Comparison of ENCODE assay signal across 8 cellular contexts in the genomic region with DNA sequence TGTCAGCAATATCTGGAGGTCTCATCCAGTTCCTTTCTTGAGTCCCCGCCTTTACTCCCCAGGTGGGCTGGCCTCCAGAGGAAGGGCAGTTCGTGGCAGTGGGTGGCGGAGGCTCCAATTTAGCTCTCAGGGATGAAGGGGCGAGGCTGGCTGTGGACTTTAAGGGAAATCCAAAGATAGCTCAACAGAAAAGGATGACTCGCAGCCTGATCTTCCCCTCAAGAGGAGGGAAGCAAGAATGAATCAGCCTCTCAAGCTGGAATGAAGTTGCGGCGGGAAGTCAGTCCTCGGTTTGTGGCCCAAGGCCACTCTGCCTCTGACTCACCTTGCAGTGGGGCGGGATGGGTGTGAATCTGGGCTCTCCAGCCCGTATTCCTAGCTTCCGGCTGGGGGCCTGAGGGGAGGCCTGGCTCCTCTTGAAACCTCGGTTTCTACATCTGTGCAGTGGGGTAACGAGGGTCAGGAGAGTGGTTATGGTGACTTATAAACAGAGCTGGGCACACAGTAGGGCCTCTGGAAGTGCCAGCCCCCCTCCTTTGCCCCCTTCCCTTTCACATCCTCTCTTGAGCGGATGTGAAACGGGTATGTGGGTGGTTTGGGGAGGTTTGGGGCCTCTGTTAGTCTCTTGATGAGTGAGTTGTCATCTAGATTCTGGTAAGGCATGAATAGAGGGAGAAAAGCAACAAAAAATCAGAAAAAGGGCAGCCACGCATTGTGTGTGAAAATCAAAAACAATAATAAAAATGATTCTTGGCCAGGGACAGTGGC. TPM values are rescaled to one million over a fixed set of nuclear protein-coding genes. Genes with fewer than 3 reads are reported as not detected.
DNase-seq lines count a peak whose midpoint lies in the region; ATAC-seq and TF ChIP-seq lines count a peak whose summit lies in the region.

No MANE protein-coding gene starts in this region.

- DNase-seq in GM23338 (ENCODE audit: low spot score) (no peak), MG63 (peak; percentile 99), sciatic nerve (ENCODE audit: low spot score) (no peak), superior temporal gyrus (ENCODE audit: extremely low spot score) (no peak), OCI-M1 (lab: John Stamatoyannopoulos, UW) (no peak)
- peak; percentile 29 to 49 for DNase-seq in activated CD8-positive, alpha-beta memory T cell treated with anti-CD3 and anti-CD28 coated beads for 1 hour (ENCODE audit: extremely low read depth in 1 of 2, low read depth in 1 of 2)

- H3K4me2 ChIP-seq in GM23338, result no peak overlapping the region

- no peak for TF ChIP-seq CTCF in GM23338 (conservative IDR thresholded peaks at IDR 0.05; ENCODE audit: low read depth in 2 of 2)

- H2AFZ ChIP-seq in GM23338, result peak overlapping the region; percentile 43; the same call in 1 of the 2 replicates

- no peaks in the 10 kb centered on the region for H3K79me2 ChIP-seq in GM23338 (replicated peaks; ENCODE audit: insufficient read depth)

- H3K36me3 Mint-ChIP-seq in GM23338 (ENCODE audit: low read depth), result no peaks in the 10 kb centered on the region

- intact Hi-C loops in sciatic nerve (cut with DNase I), result no loop called here

- no peak overlapping the region for H3K27ac Mint-ChIP-seq in GM23338

- H3K9me3 ChIP-seq in ES-I3 (ENCODE audit: control insufficient read depth, insufficient read depth, low read length), result no peaks in the 10 kb centered on the region
- no peaks in the 10 kb centered on the region for H3K9me3 ChIP-seq in MG63

- no peaks in the 10 kb centered on the region for H3F3A ChIP-seq in GM23338 (replicated peaks; ENCODE audit: low read depth)

- H3K9me2 ChIP-seq in GM23338 (ENCODE audit: insufficient read depth), result no peaks in the 10 kb centered on the region

- no peaks in the 10 kb centered on the region for H3K36me3 ChIP-seq in ES-I3 (ENCODE audit: insufficient read depth, low read length)
- H3K36me3 ChIP-seq in GM23338 (ENCODE audit: insufficient read depth), result no peaks in the 10 kb centered on the region
- H3K36me3 ChIP-seq in MG63, result no peaks in the 10 kb centered on the region

- H3K4me1 Mint-ChIP-seq in GM23338, result peaks cover 13% of the 10 kb centered on the region; the same call in 1 of the 3 replicates

- H4K20me1 ChIP-seq in GM23338 (replicated peaks; ENCODE audit: insufficient read depth), result no peaks in the 10 kb centered on the region

- peaks cover 17% of the 10 kb centered on the region for H3K27me3 Mint-ChIP-seq in GM23338 (ENCODE audit: insufficient read depth, low read depth, poor library complexity)

- H3K9me3 Mint-ChIP-seq in GM23338, result no peaks in the 10 kb centered on the region

- ATAC-seq in GM23338, result no peak
- ATAC-seq in esophagus mucosa, result peak; percentile 85
- ATAC-seq in sciatic nerve, result peak; percentile 80

- H3K27me3 ChIP-seq in GM23338 (ENCODE audit: insufficient read depth) (no peaks in the 10 kb centered on the region), MG63 (no peaks in the 10 kb centered on the region)

- H3K4me3 ChIP-seq in GM23338 (no peak overlapping the region), MG63 (no peak overlapping the region)

- H3K4me1 ChIP-seq in ES-I3 (ENCODE audit: insufficient read depth, low read length) (peaks cover 24% of the 10 kb centered on the region; the same call in 1 of the 2 replicates), GM23338 (ENCODE audit: insufficient read depth) (no peaks in the 10 kb centered on the region)

- no peak overlapping the region for H3K27ac ChIP-seq in GM23338 (ENCODE audit: low read depth)

- H3K9ac ChIP-seq in ES-I3 (ENCODE audit: low read depth, low read length), result peak overlapping the region; percentile 1; the same call in 1 of the 2 replicates

- H3K4me3 Mint-ChIP-seq in GM23338, result no peak overlapping the region

TF ChIP-seq in GM23338, 12 proteins besides CTCF, POLR2A, EP300 and RAD21:
- TF ChIP-seq, protein P1, sequence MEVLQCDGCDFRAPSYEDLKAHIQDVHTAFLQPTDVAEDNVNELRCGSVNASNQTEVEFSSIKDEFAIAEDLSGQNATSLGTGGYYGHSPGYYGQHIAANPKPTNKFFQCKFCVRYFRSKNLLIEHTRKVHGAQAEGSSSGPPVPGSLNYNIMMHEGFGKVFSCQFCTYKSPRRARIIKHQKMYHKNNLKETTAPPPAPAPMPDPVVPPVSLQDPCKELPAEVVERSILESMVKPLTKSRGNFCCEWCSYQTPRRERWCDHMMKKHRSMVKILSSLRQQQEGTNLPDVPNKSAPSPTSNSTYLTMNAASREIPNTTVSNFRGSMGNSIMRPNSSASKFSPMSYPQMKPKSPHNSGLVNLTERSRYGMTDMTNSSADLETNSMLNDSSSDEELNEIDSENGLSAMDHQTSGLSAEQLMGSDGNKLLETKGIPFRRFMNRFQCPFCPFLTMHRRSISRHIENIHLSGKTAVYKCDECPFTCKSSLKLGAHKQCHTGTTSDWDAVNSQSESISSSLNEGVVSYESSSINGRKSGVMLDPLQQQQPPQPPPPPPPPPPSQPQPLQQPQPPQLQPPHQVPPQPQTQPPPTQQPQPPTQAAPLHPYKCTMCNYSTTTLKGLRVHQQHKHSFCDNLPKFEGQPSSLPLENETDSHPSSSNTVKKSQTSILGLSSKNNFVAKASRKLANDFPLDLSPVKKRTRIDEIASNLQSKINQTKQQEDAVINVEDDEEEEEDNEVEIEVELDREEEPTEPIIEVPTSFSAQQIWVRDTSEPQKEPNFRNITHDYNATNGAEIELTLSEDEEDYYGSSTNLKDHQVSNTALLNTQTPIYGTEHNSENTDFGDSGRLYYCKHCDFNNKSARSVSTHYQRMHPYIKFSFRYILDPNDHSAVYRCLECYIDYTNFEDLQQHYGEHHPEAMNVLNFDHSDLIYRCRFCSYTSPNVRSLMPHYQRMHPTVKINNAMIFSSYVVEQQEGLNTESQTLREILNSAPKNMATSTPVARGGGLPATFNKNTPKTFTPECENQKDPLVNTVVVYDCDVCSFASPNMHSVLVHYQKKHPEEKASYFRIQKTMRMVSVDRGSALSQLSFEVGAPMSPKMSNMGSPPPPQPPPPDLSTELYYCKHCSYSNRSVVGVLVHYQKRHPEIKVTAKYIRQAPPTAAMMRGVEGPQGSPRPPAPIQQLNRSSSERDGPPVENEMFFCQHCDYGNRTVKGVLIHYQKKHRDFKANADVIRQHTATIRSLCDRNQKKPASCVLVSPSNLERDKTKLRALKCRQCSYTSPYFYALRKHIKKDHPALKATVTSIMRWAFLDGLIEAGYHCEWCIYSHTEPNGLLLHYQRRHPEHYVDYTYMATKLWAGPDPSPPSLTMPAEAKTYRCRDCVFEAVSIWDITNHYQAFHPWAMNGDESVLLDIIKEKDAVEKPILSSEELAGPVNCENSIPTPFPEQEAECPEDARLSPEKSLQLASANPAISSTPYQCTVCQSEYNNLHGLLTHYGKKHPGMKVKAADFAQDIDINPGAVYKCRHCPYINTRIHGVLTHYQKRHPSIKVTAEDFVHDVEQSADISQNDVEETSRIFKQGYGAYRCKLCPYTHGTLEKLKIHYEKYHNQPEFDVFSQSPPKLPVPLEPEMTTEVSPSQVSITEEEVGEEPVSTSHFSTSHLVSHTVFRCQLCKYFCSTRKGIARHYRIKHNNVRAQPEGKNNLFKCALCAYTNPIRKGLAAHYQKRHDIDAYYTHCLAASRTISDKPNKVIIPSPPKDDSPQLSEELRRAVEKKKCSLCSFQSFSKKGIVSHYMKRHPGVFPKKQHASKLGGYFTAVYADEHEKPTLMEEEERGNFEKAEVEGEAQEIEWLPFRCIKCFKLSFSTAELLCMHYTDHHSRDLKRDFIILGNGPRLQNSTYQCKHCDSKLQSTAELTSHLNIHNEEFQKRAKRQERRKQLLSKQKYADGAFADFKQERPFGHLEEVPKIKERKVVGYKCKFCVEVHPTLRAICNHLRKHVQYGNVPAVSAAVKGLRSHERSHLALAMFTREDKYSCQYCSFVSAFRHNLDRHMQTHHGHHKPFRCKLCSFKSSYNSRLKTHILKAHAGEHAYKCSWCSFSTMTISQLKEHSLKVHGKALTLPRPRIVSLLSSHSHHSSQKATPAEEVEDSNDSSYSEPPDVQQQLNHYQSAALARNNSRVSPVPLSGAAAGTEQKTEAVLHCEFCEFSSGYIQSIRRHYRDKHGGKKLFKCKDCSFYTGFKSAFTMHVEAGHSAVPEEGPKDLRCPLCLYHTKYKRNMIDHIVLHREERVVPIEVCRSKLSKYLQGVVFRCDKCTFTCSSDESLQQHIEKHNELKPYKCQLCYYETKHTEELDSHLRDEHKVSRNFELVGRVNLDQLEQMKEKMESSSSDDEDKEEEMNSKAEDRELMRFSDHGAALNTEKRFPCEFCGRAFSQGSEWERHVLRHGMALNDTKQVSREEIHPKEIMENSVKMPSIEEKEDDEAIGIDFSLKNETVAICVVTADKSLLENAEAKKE (CRISPR knock-in tag; IDR thresholded peaks at IDR 0.05), result no peak
- TF ChIP-seq, protein P2, sequence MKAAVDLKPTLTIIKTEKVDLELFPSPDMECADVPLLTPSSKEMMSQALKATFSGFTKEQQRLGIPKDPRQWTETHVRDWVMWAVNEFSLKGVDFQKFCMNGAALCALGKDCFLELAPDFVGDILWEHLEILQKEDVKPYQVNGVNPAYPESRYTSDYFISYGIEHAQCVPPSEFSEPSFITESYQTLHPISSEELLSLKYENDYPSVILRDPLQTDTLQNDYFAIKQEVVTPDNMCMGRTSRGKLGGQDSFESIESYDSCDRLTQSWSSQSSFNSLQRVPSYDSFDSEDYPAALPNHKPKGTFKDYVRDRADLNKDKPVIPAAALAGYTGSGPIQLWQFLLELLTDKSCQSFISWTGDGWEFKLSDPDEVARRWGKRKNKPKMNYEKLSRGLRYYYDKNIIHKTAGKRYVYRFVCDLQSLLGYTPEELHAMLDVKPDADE (IDR thresholded peaks at IDR 0.05), result no peak

RNA-seq across cellular contexts. Expression of a gene that starts 10.5 kb away (rescaled TPM):
- total RNA-seq in GM23338 (2014; rRNA removed; shearing (Covaris generic)), result 6.3 and 13.2 TPM in 2 replicates
- polyA plus RNA-seq in GM23338 (2016; fragmentation: Nextera tagmentation; extraction: Ambion mirVana), result 14.0 and 15.7 TPM in 2 replicates
- total RNA-seq in MG63 (2014; rRNA removed; shearing (Covaris generic); ENCODE audit: low replicate concordance), result 40.8 and 58.6 TPM in 2 replicates
- total RNA-seq in esophagus mucosa (22.3 TPM), sciatic nerve (41.1 TPM)

RNA-seq across cellular contexts. Expression of a gene that starts 15.5 kb away (rescaled TPM):
- 3.2 and 3.4 TPM in 2 replicates for total RNA-seq in GM23338 (2014; rRNA removed; shearing (Covaris generic))
- polyA plus RNA-seq in GM23338 (2016; fragmentation: Nextera tagmentation; extraction: Ambion mirVana), result 0.75 and 0.86 TPM in 2 replicates
- total RNA-seq in MG63 (2014; rRNA removed; shearing (Covaris generic); ENCODE audit: low replicate concordance), result 5.0 and 6.1 TPM in 2 replicates
- total RNA-seq in esophagus mucosa, result 4.1 TPM
- total RNA-seq in sciatic nerve, result 3.0 TPM

RNA-seq across cellular contexts. Expression of a gene that starts 37.0 kb away (rescaled TPM):
- 0.54 and 1.1 TPM in 2 replicates for total RNA-seq in GM23338 (2014; rRNA removed; shearing (Covaris generic))
- polyA plus RNA-seq in GM23338 (2016; fragmentation: Nextera tagmentation; extraction: Ambion mirVana), result 0.61 and 1.5 TPM in 2 replicates
- total RNA-seq in MG63 (2014; rRNA removed; shearing (Covaris generic); ENCODE audit: low replicate concordance), result not detected in 2 replicates
- 18.0 TPM for total RNA-seq in esophagus mucosa
- total RNA-seq in sciatic nerve, result 1.4 TPM

RNA-seq across cellular contexts. Expression of a gene that starts 49.4 kb away (rescaled TPM):
- not detected in 2 replicates for total RNA-seq in GM23338 (2014; rRNA removed; shearing (Covaris generic))
- polyA plus RNA-seq in GM23338 (2016; fragmentation: Nextera tagmentation; extraction: Ambion mirVana), result not detected in 2 replicates
- not detected in 2 replicates for total RNA-seq in MG63 (2014; rRNA removed; shearing (Covaris generic); ENCODE audit: low replicate concordance)
- not detected for total RNA-seq in esophagus mucosa
- total RNA-seq in sciatic nerve, result not detected

Comparison
In these comparisons a context has a peak if more than half of its experiments do, and no peak if none do; other contexts are left out.
1. DNase-seq: peak in MG63 (single experiment) and activated CD8-positive, alpha-beta memory T cell treated with anti-CD3 and anti-CD28 coated beads for 1 hour (2 of 2); none in GM23338 (single experiment), sciatic nerve (single experiment), superior temporal gyrus (single experiment) and OCI-M1 (single experiment).